In the genomic region with DNA sequence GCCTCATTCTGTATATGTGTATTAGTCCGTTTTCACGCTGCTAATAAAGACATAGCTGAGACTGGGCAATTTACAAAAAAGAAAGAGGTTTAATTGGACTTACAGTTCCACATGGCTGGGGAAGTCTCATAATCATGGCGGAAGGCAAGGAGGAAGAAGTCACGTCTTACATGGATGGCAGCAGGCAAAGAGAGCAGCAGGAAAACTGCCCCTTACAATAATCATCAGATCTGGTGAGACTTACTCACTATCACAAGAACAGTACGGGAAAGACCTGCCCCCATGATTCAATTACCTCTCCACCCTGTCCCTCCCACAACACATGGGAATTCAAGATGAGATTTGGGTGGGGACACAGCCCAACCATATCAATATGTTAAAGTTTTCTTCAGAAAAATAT, we compare ENCODE assay signal across 1 cellular context.
TF ChIP-seq lines count a peak whose summit lies in the region.

No MANE protein-coding gene starts in this region.

TF ChIP-seq in K562, 482 proteins besides CTCF, POLR2A, EP300 and RAD21:
- TF ChIP-seq ZNF431 (CRISPR knock-in tag; IDR thresholded peaks at IDR 0.05) (peak; percentile 97), SPI1 (IDR thresholded peaks at IDR 0.05; ENCODE audit: borderline replicate concordance, low read depth, low read length) (no peak)
TF ChIP-seq in K562: peak in this region for 1.
